ENCODE assay signal across 21 cellular contexts in genomic region chr17:67392111-67392510, GRCh38. TPM values are rescaled to one million over a fixed set of nuclear protein-coding genes. Genes with fewer than 3 reads are reported as not detected.
DNase-seq lines count a peak whose midpoint lies in the region; ATAC-seq, FAIRE-seq and TF ChIP-seq lines count a peak whose summit lies in the region.
"Had no signal": no experiment of that assay in that cellular context is flagged by ENCODE, and none has a peak within 500 bp of the region (broad histone marks: within the 10 kb centered on the region; RNA-seq: fewer than 3 reads in every experiment).

No MANE protein-coding gene starts in this region.

- intact Hi-C loops in activated CD4-positive, alpha-beta memory T cell treated with anti-CD3 and anti-CD28 coated beads for 36 hours (cut with micrococcal nuclease): no loop called here
- intact Hi-C loops in PC-9 (cut with micrococcal nuclease; ENCODE audit: unreplicated experiment) (no loop called here), GM12878 (cut with micrococcal nuclease; ENCODE audit: unreplicated experiment) (loop anchor here (5.0 kb wide), 1 partner anchor 40 kb away; no protein-coding TSS in a partner anchor)

- no peak overlapping the region for H3K4me3 Mint-ChIP-seq in activated CD4-positive, alpha-beta memory T cell treated with anti-CD3 and anti-CD28 coated beads for 36 hours
- no peak overlapping the region for H3K4me3 Mint-ChIP-seq in activated CD4-positive, alpha-beta memory T cell treated with anti-CD3 and anti-CD28 coated beads, Interleukin-2, amount 10 ng/mL, durations not matched to agents 7 days and 5 days
- H3K4me3 Mint-ChIP-seq: WTC11 had no signal

- H3K9me3 Mint-ChIP-seq in activated CD4-positive, alpha-beta memory T cell treated with anti-CD3 and anti-CD28 coated beads for 36 hours: no peaks in the 10 kb centered on the region
- no peaks in the 10 kb centered on the region for H3K9me3 Mint-ChIP-seq in activated CD4-positive, alpha-beta memory T cell treated with anti-CD3 and anti-CD28 coated beads, Interleukin-2, amount 10 ng/mL, durations not matched to agents 7 days and 5 days
- H3K9me3 Mint-ChIP-seq: WTC11 had no signal

- H3K9ac ChIP-seq in GM12878 (ENCODE audit: control insufficient read depth, insufficient read depth, low read length): peak overlapping the region; percentile 18
- H3K9ac ChIP-seq: BLaER1 treated with 17β-estradiol and CSF1 and Interleukin-3, amounts not matched to agents 10 nM and 100 nM had no signal

- H3K4me1 Mint-ChIP-seq in activated CD4-positive, alpha-beta memory T cell treated with anti-CD3 and anti-CD28 coated beads for 36 hours (ENCODE audit: low read depth): peaks cover 71% of the 10 kb centered on the region
- peaks cover 39% of the 10 kb centered on the region for H3K4me1 Mint-ChIP-seq in activated CD4-positive, alpha-beta memory T cell treated with anti-CD3 and anti-CD28 coated beads, Interleukin-2, amount 10 ng/mL, durations not matched to agents 7 days and 5 days

- peaks cover 6% of the 10 kb centered on the region for H3K79me2 ChIP-seq in ACC112 (ENCODE audit: control insufficient read depth, insufficient read depth, low read length, unreplicated experiment)
- peaks cover 5% of the 10 kb centered on the region; the same call in 1 of the 2 replicates for H3K79me2 ChIP-seq in PC-9 (ENCODE audit: low read depth)
- peaks cover 57% of the 10 kb centered on the region for H3K79me2 ChIP-seq in GM12878 (ENCODE audit: control insufficient read depth, insufficient read depth, low read length)

- in situ Hi-C loops in GM12878 (cut with MboI): no loop called here

- POLR2A ChIA-PET in activated CD4-positive, alpha-beta memory T cell treated with anti-CD3 and anti-CD28 coated beads for 36 hours (lab: Charles Lee): interaction anchor here (3.2 kb wide), 1 partner anchor 49 kb away, joined by 18 read pairs; no protein-coding TSS in a partner anchor
- POLR2A ChIA-PET in activated CD4-positive, alpha-beta memory T cell treated with anti-CD3 and anti-CD28 coated beads, Interleukin-2, amount 10 ng/mL, durations not matched to agents 7 days and 5 days (lab: Charles Lee): no interaction called here
- POLR2A ChIA-PET in PC-9 (lab: Charles Lee; ENCODE audit: unreplicated experiment) (no interaction called here), GM12878 (lab: Charles Lee) (no interaction called here)

- TF ChIP-seq EP300 in GM12878 (IDR thresholded peaks at IDR 0.05; ENCODE audit: borderline replicate concordance in 1 of 2, control insufficient read depth in 1 of 2, low read depth in 2 of 2, low read length in 2 of 2): no peak

- no peaks in the 10 kb centered on the region for H3K9me2 ChIP-seq in PC-9 (ENCODE audit: insufficient read depth)

- no peak for TF ChIP-seq POLR2A in GM12878 (IDR thresholded peaks at IDR 0.05; ENCODE audit: low read depth, low read length)

- FAIRE-seq in GM12878 (lab: Jason Lieb, UNC): no peak
- no peak for FAIRE-seq in urothelium cell line (lab: Jason Lieb, UNC)

- CTCF ChIA-PET in activated CD4-positive, alpha-beta memory T cell treated with anti-CD3 and anti-CD28 coated beads for 36 hours (lab: Charles Lee): interaction anchor here (1.0 to 8.3 kb wide), 3 partner anchors 14 to 84 kb away, joined by 3 to 235 read pairs (median 3); no protein-coding TSS in a partner anchor
- CTCF ChIA-PET in activated CD4-positive, alpha-beta memory T cell treated with anti-CD3 and anti-CD28 coated beads, Interleukin-2, amount 10 ng/mL, durations not matched to agents 7 days and 5 days (lab: Charles Lee): no interaction called here
- CTCF ChIA-PET in PC-9 (lab: Charles Lee): no interaction called here
- CTCF ChIA-PET in GM12878 (lab: Yijun Ruan, JAX): interaction anchor here (0.7 to 1.3 kb wide), 2 partner anchors 13 to 78 kb away, joined by 3 to 4 read pairs; no protein-coding TSS in a partner anchor

- TF ChIP-seq RAD21 in GM12878 (IDR thresholded peaks at IDR 0.05; ENCODE audit: insufficient read depth, low read depth, low read length): no peak

- peaks cover 5% of the 10 kb centered on the region for H3K36me3 Mint-ChIP-seq in activated CD4-positive, alpha-beta memory T cell treated with anti-CD3 and anti-CD28 coated beads for 36 hours
- H3K36me3 Mint-ChIP-seq in activated CD4-positive, alpha-beta memory T cell treated with anti-CD3 and anti-CD28 coated beads, Interleukin-2, amount 10 ng/mL, durations not matched to agents 7 days and 5 days (ENCODE audit: low read depth): peaks cover 3% of the 10 kb centered on the region

- SMC1A ChIA-PET in GM12878 (lab: Charles Lee; ENCODE audit: uncharacterized antibody, unreplicated experiment): no interaction called here

- H3K9me3 ChIP-seq in PC-9 (ENCODE audit: insufficient read depth, low read depth): no peaks in the 10 kb centered on the region
- no peaks in the 10 kb centered on the region for H3K9me3 ChIP-seq in GM12878 (replicated peaks; ENCODE audit: control insufficient read depth, insufficient read depth, low read length)
- H3K9me3 ChIP-seq: neutrophil had no signal

- H3K4me2 ChIP-seq in PC-9 (peak overlapping the region; percentile 68), GM12878 (ENCODE audit: control insufficient read depth, insufficient read depth) (peak overlapping the region; percentile 50)

- ATAC-seq in GM12878: peak; percentile 20; the same call in 1 of the 3 replicates
- no peak for ATAC-seq in GM21737 (IDR thresholded peaks at IDR 0.05; ENCODE audit: unreplicated experiment)
- ATAC-seq: WTC11 had no signal

- H3K27ac ChIP-seq in ACC112 (ENCODE audit: low read depth, low read length): peak overlapping the region; percentile 99
- H3K27ac ChIP-seq in PC-9: peak overlapping the region; percentile 81
- peak overlapping the region; percentile 80 for H3K27ac ChIP-seq in GM12878 (ENCODE audit: control insufficient read depth, insufficient read depth)
- H3K27ac ChIP-seq: HL-60, neutrophil had no signal

- H4K20me1 ChIP-seq in PC-9 (ENCODE audit: insufficient read depth) (no peaks in the 10 kb centered on the region), GM12878 (ENCODE audit: control insufficient read depth, insufficient read depth) (no peaks in the 10 kb centered on the region)

- H2AFZ ChIP-seq in ACC112 (ENCODE audit: low read length, unreplicated experiment): no peak overlapping the region
- no peak overlapping the region for H2AFZ ChIP-seq in PC-9
- H2AFZ ChIP-seq in GM12878 (ENCODE audit: control insufficient read depth, low read depth, low read length): peak overlapping the region; percentile 10; the same call in 1 of the 2 replicates

- H3K4me1 ChIP-seq in ACC112 (ENCODE audit: control insufficient read depth, insufficient read depth, low read length, unreplicated experiment): peaks cover 16% of the 10 kb centered on the region
- H3K4me1 ChIP-seq in PC-9 (replicated peaks; ENCODE audit: insufficient read depth): peaks cover 28% of the 10 kb centered on the region
- peaks cover 36% of the 10 kb centered on the region for H3K4me1 ChIP-seq in GM12878 (ENCODE audit: control insufficient read depth, insufficient read depth, low read length)

- H3K27ac Mint-ChIP-seq in activated CD4-positive, alpha-beta memory T cell treated with anti-CD3 and anti-CD28 coated beads for 36 hours: peak overlapping the region; percentile 96
- H3K27ac Mint-ChIP-seq in activated CD4-positive, alpha-beta memory T cell treated with anti-CD3 and anti-CD28 coated beads, Interleukin-2, amount 10 ng/mL, durations not matched to agents 7 days and 5 days: no peak overlapping the region
- H3K27ac Mint-ChIP-seq: WTC11 had no signal

- peak; percentile 61 for DNase-seq in activated CD4-positive, alpha-beta memory T cell treated with anti-CD3 and anti-CD28 coated beads for 36 hours
- no peak for DNase-seq in activated CD4-positive, alpha-beta memory T cell treated with anti-CD3 and anti-CD28 coated beads, Interleukin-2, amount 10 ng/mL, durations not matched to agents 7 days and 5 days
- no peak for DNase-seq in PC-9
- no peak for DNase-seq in GM12878 (ENCODE audit: low read depth, low spot score)
- no peak for DNase-seq in GF-D8 (lab: John Stamatoyannopoulos, UW)
- DNase-seq in urothelium cell line (ENCODE audit: low spot score): no peak
- DNase-seq: ACHN; amygdala; DMS 273 treated with DMSO at 0.1 percent for 48 hours; foreskin fibroblast; NCI-H1105; NCI-H2081; NCI-H446; NK-92 treated with Interleukin-12 subunit alpha and Interleukin-12 subunit beta, amount 100 ng/mL, for 24 hours; T-helper 9 cell had no signal

- H3K27me3 ChIP-seq in ACC112 (ENCODE audit: insufficient read depth, low read length): no peaks in the 10 kb centered on the region
- no peaks in the 10 kb centered on the region for H3K27me3 ChIP-seq in PC-9 (ENCODE audit: insufficient read depth, low read depth)
- no peaks in the 10 kb centered on the region for H3K27me3 ChIP-seq in GM12878 (replicated peaks in 1 of 2; ENCODE audit: control insufficient read depth in 2 of 2, insufficient read depth in 2 of 2, low read length in 1 of 2)
- H3K27me3 ChIP-seq: BLaER1 treated with 17β-estradiol and CSF1 and Interleukin-3, amounts not matched to agents 10 nM and 100 nM; neutrophil had no signal

- WGBS in GM12878 (ENCODE audit: insufficient coverage, insufficient replicate concordance, low lambda C conversion rate, missing lambda C conversion rate): 27% methylated on average over 6 of the region's 6 CpGs

- H3K36me3 ChIP-seq in ACC112 (ENCODE audit: insufficient read depth, low read length): no peaks in the 10 kb centered on the region
- no peaks in the 10 kb centered on the region for H3K36me3 ChIP-seq in PC-9 (ENCODE audit: low read depth)
- H3K36me3 ChIP-seq in GM12878 (ENCODE audit: control insufficient read depth in 2 of 2, insufficient read depth in 2 of 2, low read length in 1 of 2): peaks cover 2 to 3% of the 10 kb centered on the region in 2 experiments; a peak in 3 of 4 replicates
- H3K36me3 ChIP-seq: neutrophil had no signal

- H3K4me3 ChIP-seq in ACC112 (ENCODE audit: low read depth, low read length) (no peak overlapping the region), PC-9 (no peak overlapping the region), GM12878 (no peak overlapping the region)
- H3K4me3 ChIP-seq: BLaER1 treated with 17β-estradiol and CSF1 and Interleukin-3, amounts not matched to agents 10 nM and 100 nM had no signal

- RAD21 ChIA-PET in GM12878 (lab: Charles Lee; ENCODE audit: unreplicated experiment): no interaction called here

- H3F3A ChIP-seq in PC-9 (ENCODE audit: insufficient read depth, low read depth): peaks cover 27% of the 10 kb centered on the region

- no TSS peak for BruUV-seq in PC-9 (replicated peaks; lab: Mats Ljungman, UMichigan)
- no TSS peak for BruUV-seq in GM12878 (replicated peaks; lab: Mats Ljungman, UMichigan)

- no peak for TF ChIP-seq CTCF in PC-9 (conservative IDR thresholded peaks at IDR 0.05)
- no peak for TF ChIP-seq CTCF in GM12878 (IDR thresholded peaks at IDR 0.05 in 2 of 3, conservative IDR thresholded peaks at IDR 0.05 in 1 of 3; ENCODE audit: control insufficient read depth in 2 of 3, extremely low read depth in 1 of 3, insufficient read depth in 1 of 3, low read depth in 3 of 3, low read length in 3 of 3)

- H3K27me3 Mint-ChIP-seq in activated CD4-positive, alpha-beta memory T cell treated with anti-CD3 and anti-CD28 coated beads for 36 hours: no peaks in the 10 kb centered on the region
- no peaks in the 10 kb centered on the region for H3K27me3 Mint-ChIP-seq in activated CD4-positive, alpha-beta memory T cell treated with anti-CD3 and anti-CD28 coated beads, Interleukin-2, amount 10 ng/mL, durations not matched to agents 7 days and 5 days

RNA-seq across cellular contexts. Expression of gene PITPNC1, which starts 15.0 kb away (rescaled TPM):
- total RNA-seq in activated CD4-positive, alpha-beta memory T cell treated with anti-CD3 and anti-CD28 coated beads for 36 hours: 10 to 100 TPM; 35.7 to 37.3 TPM
- total RNA-seq in activated CD4-positive, alpha-beta memory T cell treated with anti-CD3 and anti-CD28 coated beads, Interleukin-2, amount 10 ng/mL, durations not matched to agents 7 days and 5 days: 10 to 100 TPM; 29.1 to 31.1 TPM
- total RNA-seq in PC-9 (2021) (6.0 and 7.1 TPM in 2 replicates), GM12878 (2014; rRNA removed) (29.3 and 36.0 TPM in 2 replicates), GM12878 (2014; rRNA removed; fragmentation: Illumina TruSeq; extraction: Trizol) (56.0 and 59.8 TPM in 2 replicates), GM12878 (2021) (57.1 and 62.4 TPM in 2 replicates)
- 66.8 and 74.2 TPM in 2 replicates for total RNA-seq in GM12878 (2013; cell fraction: nucleolus; rRNA removed)
- 31.7 TPM for polyA plus RNA-seq in GM12878 (2011; ENCODE audit: low read depth)
- polyA plus RNA-seq in GM12878 (2011; rRNA removed) (56.1 and 71.0 TPM in 2 replicates), GM12878 (2014; fragmentation: Illumina TruSeq; extraction: Trizol) (60.9 and 84.9 TPM in 2 replicates), GM12878 (2014; fragmentation: Nextera tagmentation; extraction: Ambion mirVana) (10 to 100 TPM; 12.2 to 24.6 TPM), GM12878 (2014; rRNA removed) (27.0 and 27.2 TPM in 2 replicates), GM12878 (2016; fragmentation: Nextera tagmentation; extraction: Ambion mirVana) (10 to 100 TPM; 44.0 to 50.6 TPM)
- polyA plus RNA-seq in GM12878 (2011; cell fraction: cytosol; rRNA removed): 33.6 and 48.4 TPM in 2 replicates
- polyA plus RNA-seq in GM12878 (2011; cell fraction: nucleus; rRNA removed): 20.8 and 26.9 TPM in 2 replicates
- 44.8 and 50.5 TPM in 2 replicates for polyA plus RNA-seq in GM12878 (2012)
- polyA minus RNA-seq in GM12878 (2011; rRNA and poly(A)+ RNA removed): 50.2 and 52.9 TPM in 2 replicates
- 19.9 and 22.7 TPM in 2 replicates for polyA minus RNA-seq in GM12878 (2011; cell fraction: cytosol; rRNA and poly(A)+ RNA removed)
- 15.8 and 34.8 TPM in 2 replicates for polyA minus RNA-seq in GM12878 (2011; cell fraction: nucleus; rRNA and poly(A)+ RNA removed)

RNA-seq across cellular contexts. Expression of gene PSMD12, which starts 25.7 kb away (rescaled TPM):
- total RNA-seq in activated CD4-positive, alpha-beta memory T cell treated with anti-CD3 and anti-CD28 coated beads for 36 hours: 10 to 100 TPM; 94.0 to 98.6 TPM
- total RNA-seq in activated CD4-positive, alpha-beta memory T cell treated with anti-CD3 and anti-CD28 coated beads, Interleukin-2, amount 10 ng/mL, durations not matched to agents 7 days and 5 days: 10 to 100 TPM; 49.3 to 50.0 TPM
- 46.8 and 80.5 TPM in 2 replicates for total RNA-seq in PC-9 (2021)
- total RNA-seq in GM12878 (2013; cell fraction: nucleolus; rRNA removed): 39.0 and 45.6 TPM in 2 replicates
- 19.8 and 21.4 TPM in 2 replicates for total RNA-seq in GM12878 (2014; rRNA removed)
- 36.2 and 37.3 TPM in 2 replicates for total RNA-seq in GM12878 (2014; rRNA removed; fragmentation: Illumina TruSeq; extraction: Trizol)
- total RNA-seq in GM12878 (2021): 51.5 and 53.5 TPM in 2 replicates
- polyA plus RNA-seq in GM12878 (2011; ENCODE audit: low read depth): 16.5 TPM
- 44.0 and 59.3 TPM in 2 replicates for polyA plus RNA-seq in GM12878 (2011; rRNA removed)
- 16.3 and 17.9 TPM in 2 replicates for polyA plus RNA-seq in GM12878 (2011; cell fraction: cytosol; rRNA removed)
- polyA plus RNA-seq in GM12878 (2011; cell fraction: nucleus; rRNA removed): 13.2 and 18.5 TPM in 2 replicates
- polyA plus RNA-seq in GM12878 (2012): 35.3 and 36.4 TPM in 2 replicates
- 88.0 and 105 TPM in 2 replicates for polyA plus RNA-seq in GM12878 (2014; fragmentation: Illumina TruSeq; extraction: Trizol)
- polyA plus RNA-seq in GM12878 (2014; fragmentation: Nextera tagmentation; extraction: Ambion mirVana): 10 to 100 TPM; 21.2 to 33.0 TPM
- 48.0 and 50.9 TPM in 2 replicates for polyA plus RNA-seq in GM12878 (2014; rRNA removed)
- 100 to 1,000 TPM; 139 to 149 TPM for polyA plus RNA-seq in GM12878 (2016; fragmentation: Nextera tagmentation; extraction: Ambion mirVana)
- 7.2 and 17.8 TPM in 2 replicates for polyA minus RNA-seq in GM12878 (2011; rRNA and poly(A)+ RNA removed)
- 10.3 and 10.6 TPM in 2 replicates for polyA minus RNA-seq in GM12878 (2011; cell fraction: cytosol; rRNA and poly(A)+ RNA removed)
- 7.9 and 18.6 TPM in 2 replicates for polyA minus RNA-seq in GM12878 (2011; cell fraction: nucleus; rRNA and poly(A)+ RNA removed)

Comparison
In these comparisons a context has a peak if more than half of its experiments do, and no peak if none do; other contexts are left out.
1. CTCF ChIA-PET loops: an anchor here in activated CD4-positive, alpha-beta memory T cell treated with anti-CD3 and anti-CD28 coated beads for 36 hours (1.0 to 8.3 kb wide) and GM12878 (0.7 to 1.3 kb wide); none called in activated CD4-positive, alpha-beta memory T cell treated with anti-CD3 and anti-CD28 coated beads, Interleukin-2, amount 10 ng/mL, durations not matched to agents 7 days and 5 days and PC-9.